8 cellular contexts compared by ENCODE assay signal in the genomic region with DNA sequence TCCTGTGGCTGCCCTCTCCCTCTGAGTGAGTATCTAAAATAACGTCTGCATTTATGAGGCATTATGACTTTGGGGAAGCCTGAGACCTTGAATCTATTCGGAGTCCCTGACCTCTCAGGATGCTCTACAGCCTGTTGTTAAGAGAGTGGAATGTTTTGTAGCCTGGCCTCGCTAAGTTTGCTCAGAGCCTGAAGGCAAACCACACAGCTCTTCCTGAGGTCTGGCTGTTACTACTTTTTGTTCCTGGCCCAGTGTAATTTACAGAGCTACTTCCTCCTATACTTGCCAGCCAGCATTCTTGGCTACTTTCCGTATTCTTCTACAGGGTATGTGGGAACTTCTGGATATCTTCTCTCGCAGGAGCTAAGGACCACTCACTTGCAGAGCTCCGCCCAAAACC. TPM values are rescaled to one million over a fixed set of nuclear protein-coding genes. Genes with fewer than 3 reads are reported as not detected.
DNase-seq lines count a peak whose midpoint lies in the region; ATAC-seq, FAIRE-seq and TF ChIP-seq lines count a peak whose summit lies in the region.
"Had no signal": no experiment of that assay in that cellular context is flagged by ENCODE, and none has a peak within 500 bp of the region (broad histone marks: within the 10 kb centered on the region; RNA-seq: fewer than 3 reads in every experiment).

No MANE protein-coding gene starts in this region.

- peak overlapping the region; percentile 14 for H3K27ac Mint-ChIP-seq in activated T-helper 17 cell treated with anti-CD3 and anti-CD28 coated beads, Interleukin-2, amount 50 U/mL, for 72 hours
- H3K27ac Mint-ChIP-seq in type B pancreatic cell (peak overlapping the region; percentile 93), T-cell (no peak overlapping the region)
- no peak overlapping the region for H3K27ac Mint-ChIP-seq in activated T-helper 1 cell treated with anti-CD3 and anti-CD28 coated beads, Interleukin-12 subunit alpha, Interleukin-12 subunit beta, Interleukin-2, Interleukin-4 antibody, amounts not matched to agents 30 ng/mL and 10 ng/mL and 1 ng/mL, durations not matched to agents 14 hours and 24 hours and 36 hours

- H3K4me3 ChIP-seq in Karpas-422 (ENCODE audit: low read length) (no peak overlapping the region), keratinocyte (ENCODE audit: control insufficient read depth in 2 of 3, extremely low read depth in 1 of 3, insufficient read depth in 2 of 3, low read depth in 1 of 3, low read length in 3 of 3) (no peak overlapping the region)

- H3K4me1 Mint-ChIP-seq in activated T-helper 17 cell treated with anti-CD3 and anti-CD28 coated beads, Interleukin-2, amount 50 U/mL, for 72 hours: peaks cover 9% of the 10 kb centered on the region
- H3K4me1 Mint-ChIP-seq in type B pancreatic cell (ENCODE audit: unreplicated experiment): peaks cover 17% of the 10 kb centered on the region
- H3K4me1 Mint-ChIP-seq in activated T-helper 1 cell treated with anti-CD3 and anti-CD28 coated beads, Interleukin-12 subunit alpha, Interleukin-12 subunit beta, Interleukin-2, Interleukin-4 antibody, amounts not matched to agents 30 ng/mL and 10 ng/mL and 1 ng/mL, durations not matched to agents 14 hours and 24 hours and 36 hours (ENCODE audit: low read depth): peaks cover 28% of the 10 kb centered on the region
- H3K4me1 Mint-ChIP-seq in T-cell: peaks cover 9 to 12% (median 11%) of the 10 kb centered on the region in 3 donors

- H3K9me3 ChIP-seq in Karpas-422 (ENCODE audit: low read length) (no peaks in the 10 kb centered on the region), keratinocyte (ENCODE audit: control insufficient read depth, low read depth, low read length) (no peaks in the 10 kb centered on the region)

- POLR2A ChIA-PET in T-cell (lab: Charles Lee): no interaction called here

- H3K4me3 Mint-ChIP-seq in activated T-helper 17 cell treated with anti-CD3 and anti-CD28 coated beads, Interleukin-2, amount 50 U/mL, for 72 hours: no peak overlapping the region
- H3K4me3 Mint-ChIP-seq in type B pancreatic cell (peak overlapping the region; percentile 38), T-cell (no peak overlapping the region)
- no peak overlapping the region for H3K4me3 Mint-ChIP-seq in activated T-helper 1 cell treated with anti-CD3 and anti-CD28 coated beads, Interleukin-12 subunit alpha, Interleukin-12 subunit beta, Interleukin-2, Interleukin-4 antibody, amounts not matched to agents 30 ng/mL and 10 ng/mL and 1 ng/mL, durations not matched to agents 14 hours and 24 hours and 36 hours

- DNase-seq in Karpas-422: no peak
- DNase-seq in keratinocyte (ENCODE audit: low read depth, low spot score): no peak
- DNase-seq in type B pancreatic cell (ENCODE audit: extremely low spot score, unreplicated experiment): no peak
- no peak for DNase-seq in activated T-helper 1 cell treated with anti-CD3 and anti-CD28 coated beads, Interleukin-12 subunit alpha, Interleukin-12 subunit beta, Interleukin-2, Interleukin-4 antibody, amounts not matched to agents 30 ng/mL and 10 ng/mL and 1 ng/mL, durations not matched to agents 14 hours and 24 hours and 36 hours (ENCODE audit: low spot score)
- no peak for DNase-seq in T-cell

- H3K9me3 Mint-ChIP-seq in activated T-helper 17 cell treated with anti-CD3 and anti-CD28 coated beads, Interleukin-2, amount 50 U/mL, for 72 hours: no peaks in the 10 kb centered on the region
- peaks cover 13% of the 10 kb centered on the region for H3K9me3 Mint-ChIP-seq in type B pancreatic cell
- peaks cover 4% of the 10 kb centered on the region for H3K9me3 Mint-ChIP-seq in activated T-helper 1 cell treated with anti-CD3 and anti-CD28 coated beads, Interleukin-12 subunit alpha, Interleukin-12 subunit beta, Interleukin-2, Interleukin-4 antibody, amounts not matched to agents 30 ng/mL and 10 ng/mL and 1 ng/mL, durations not matched to agents 14 hours and 24 hours and 36 hours
- peaks cover 0 to 5% (median 0%) of the 10 kb centered on the region in 3 donors for H3K9me3 Mint-ChIP-seq in T-cell

- H3K4me1 ChIP-seq in Karpas-422 (ENCODE audit: low read length) (peaks cover 10% of the 10 kb centered on the region), keratinocyte (ENCODE audit: control insufficient read depth, extremely low read depth, insufficient read depth, low read length) (peaks cover 18% of the 10 kb centered on the region)

- peak; percentile 94 for FAIRE-seq in keratinocyte (lab: Jason Lieb, UNC)
- FAIRE-seq: colon had no signal

- peaks cover 13% of the 10 kb centered on the region for H3K79me2 ChIP-seq in Karpas-422 (ENCODE audit: low read length)
- H3K79me2 ChIP-seq in keratinocyte (ENCODE audit: control insufficient read depth, insufficient read depth, low read length): peaks cover 11% of the 10 kb centered on the region

- H2AFZ ChIP-seq in Karpas-422 (ENCODE audit: low read length): no peak overlapping the region
- no peak overlapping the region for H2AFZ ChIP-seq in keratinocyte (ENCODE audit: control insufficient read depth, low read length)

- intact Hi-C loops in activated T-helper 1 cell treated with anti-CD3 and anti-CD28 coated beads, Interleukin-12 subunit alpha, Interleukin-12 subunit beta, Interleukin-2, Interleukin-4 antibody, amounts not matched to agents 30 ng/mL and 10 ng/mL and 1 ng/mL, durations not matched to agents 14 hours and 24 hours and 36 hours (cut with micrococcal nuclease): loop anchor here (5.0 kb wide), 1 partner anchor 667 kb away; a partner anchor contains a TSS

- no peaks in the 10 kb centered on the region for H3K36me3 ChIP-seq in Karpas-422 (ENCODE audit: insufficient read depth, low read length)
- H3K36me3 ChIP-seq in keratinocyte (ENCODE audit: control insufficient read depth in 2 of 2, extremely low read depth in 1 of 2, insufficient read depth in 2 of 2, low read length in 2 of 2): no peaks in the 10 kb centered on the region

- no peaks in the 10 kb centered on the region for H4K20me1 ChIP-seq in Karpas-422 (ENCODE audit: insufficient read depth, low read depth, low read length)
- no peaks in the 10 kb centered on the region for H4K20me1 ChIP-seq in keratinocyte (ENCODE audit: control insufficient read depth, extremely low read depth, insufficient read depth, low read length)

- no peaks in the 10 kb centered on the region for H3K9me1 ChIP-seq in keratinocyte (ENCODE audit: control insufficient read depth, extremely low read depth, insufficient read depth, low read length)

- dilution Hi-C loops in keratinocyte (cut with MboI; ENCODE audit: extremely low pct_ligation_motif_present, low sequenced_read_pairs): no loop called here

- H3K36me3 Mint-ChIP-seq in activated T-helper 17 cell treated with anti-CD3 and anti-CD28 coated beads, Interleukin-2, amount 50 U/mL, for 72 hours (ENCODE audit: low read depth): no peaks in the 10 kb centered on the region
- H3K36me3 Mint-ChIP-seq in type B pancreatic cell: peaks cover 4% of the 10 kb centered on the region
- peaks cover 4% of the 10 kb centered on the region for H3K36me3 Mint-ChIP-seq in activated T-helper 1 cell treated with anti-CD3 and anti-CD28 coated beads, Interleukin-12 subunit alpha, Interleukin-12 subunit beta, Interleukin-2, Interleukin-4 antibody, amounts not matched to agents 30 ng/mL and 10 ng/mL and 1 ng/mL, durations not matched to agents 14 hours and 24 hours and 36 hours (ENCODE audit: low read depth)
- no peaks in the 10 kb centered on the region for H3K36me3 Mint-ChIP-seq in T-cell

- H3K27me3 ChIP-seq in Karpas-422 (ENCODE audit: low read length) (no peaks in the 10 kb centered on the region), keratinocyte (ENCODE audit: control insufficient read depth, extremely low read depth, insufficient read depth, low read length) (no peaks in the 10 kb centered on the region)

- peaks cover 14% of the 10 kb centered on the region for H3K27me3 Mint-ChIP-seq in activated T-helper 17 cell treated with anti-CD3 and anti-CD28 coated beads, Interleukin-2, amount 50 U/mL, for 72 hours
- H3K27me3 Mint-ChIP-seq in type B pancreatic cell (no peaks in the 10 kb centered on the region), T-cell (peaks cover 16% of the 10 kb centered on the region in 2 donors)
- H3K27me3 Mint-ChIP-seq in activated T-helper 1 cell treated with anti-CD3 and anti-CD28 coated beads, Interleukin-12 subunit alpha, Interleukin-12 subunit beta, Interleukin-2, Interleukin-4 antibody, amounts not matched to agents 30 ng/mL and 10 ng/mL and 1 ng/mL, durations not matched to agents 14 hours and 24 hours and 36 hours (ENCODE audit: insufficient read depth): peaks cover 4% of the 10 kb centered on the region

- TF ChIP-seq CTCF in keratinocyte (optimal IDR thresholded peaks at IDR 0.05 in 1 of 3, IDR thresholded peaks at IDR 0.05 in 1 of 3, conservative IDR thresholded peaks at IDR 0.05 in 1 of 3; ENCODE audit: extremely low read depth in 1 of 3, insufficient read depth in 2 of 3, low read length in 3 of 3) (no peak), type B pancreatic cell (conservative IDR thresholded peaks at IDR 0.05) (no peak)

- H3K27ac ChIP-seq in Karpas-422 (ENCODE audit: low read length) (no peak overlapping the region), keratinocyte (ENCODE audit: control insufficient read depth, insufficient read depth, low read length) (no peak overlapping the region)

- H3K4me2 ChIP-seq in Karpas-422 (ENCODE audit: low read depth, low read length, poor library complexity, severe bottlenecking) (no peak overlapping the region), keratinocyte (ENCODE audit: control insufficient read depth, extremely low read depth, insufficient read depth, low read depth, low read length) (peak overlapping the region; percentile 39)

- peak overlapping the region; percentile 3; the same call in 1 of the 2 replicates for H3K9ac ChIP-seq in Karpas-422 (ENCODE audit: low read length)
- H3K9ac ChIP-seq in keratinocyte (ENCODE audit: control insufficient read depth, extremely low read depth, insufficient read depth, low read length): no peak overlapping the region

- ATAC-seq in activated T-helper 17 cell treated with anti-CD3 and anti-CD28 coated beads, Interleukin-2, amount 50 U/mL, for 72 hours (replicated peaks): no peak
- ATAC-seq in GM21360 (IDR thresholded peaks at IDR 0.05; ENCODE audit: unreplicated experiment) (no peak), T-cell (replicated peaks in 1 of 4) (no peak)

- CTCF ChIA-PET in T-cell (lab: Charles Lee): interaction anchor here in 1 of 2 donors (0.6 kb wide), 1 partner anchor 1764 kb away, joined by 7 read pairs; no protein-coding TSS in a partner anchor

- no peaks in the 10 kb centered on the region for H3K9me2 ChIP-seq in Karpas-422 (replicated peaks; ENCODE audit: insufficient read depth, low read length)

RNA-seq across cellular contexts. Expression of a gene that starts 3.6 kb away (rescaled TPM):
- total RNA-seq in Karpas-422 (2014; rRNA removed; shearing (Covaris generic); ENCODE audit: low replicate concordance): 45.7 and 46.3 TPM in 2 replicates
- 10 to 100 TPM; 21.4 to 29.3 TPM for total RNA-seq in activated T-helper 17 cell treated with anti-CD3 and anti-CD28 coated beads, Interleukin-2, amount 50 U/mL, for 72 hours
- polyA plus RNA-seq in keratinocyte: 17.6 to 24.8 TPM (median 22.9 TPM) in 3 replicates
- polyA plus RNA-seq in keratinocyte (2011; ENCODE audit: low read depth): 7.0 TPM
- polyA plus RNA-seq in keratinocyte (2011; cell fraction: cytosol; rRNA removed): 12.3 and 21.8 TPM in 2 replicates
- 26.0 and 28.3 TPM in 2 replicates for polyA plus RNA-seq in keratinocyte (2011; cell fraction: nucleus; rRNA removed)
- 9.0 and 19.2 TPM in 2 replicates for polyA plus RNA-seq in keratinocyte (2012; ENCODE audit: low replicate concordance)
- 8.0 to 52.5 TPM (median 29.1 TPM) in 3 replicates for polyA minus RNA-seq in keratinocyte
- polyA minus RNA-seq in keratinocyte (2011; cell fraction: cytosol; rRNA and poly(A)+ RNA removed): 27.0 TPM
- 30.9 and 56.2 TPM in 2 replicates for polyA minus RNA-seq in keratinocyte (2011; cell fraction: nucleus; rRNA and poly(A)+ RNA removed)
- total RNA-seq in type B pancreatic cell (ENCODE audit: low replicate concordance) (58.3 and 85.4 TPM in 2 replicates), T-cell (10 to 100 TPM; 28.7 to 41.7 (median 38.5) TPM)
- total RNA-seq in activated T-helper 1 cell treated with anti-CD3 and anti-CD28 coated beads, Interleukin-12 subunit alpha, Interleukin-12 subunit beta, Interleukin-2, Interleukin-4 antibody, amounts not matched to agents 30 ng/mL and 10 ng/mL and 1 ng/mL, durations not matched to agents 14 hours and 24 hours and 36 hours: 25.1 and 33.0 TPM in 2 replicates

Comparison
In these comparisons a context has a peak if more than half of its experiments do, and no peak if none do; other contexts are left out.
1. H3K27ac Mint-ChIP-seq: peak in activated T-helper 17 cell treated with anti-CD3 and anti-CD28 coated beads, Interleukin-2, amount 50 U/mL, for 72 hours (single experiment) and type B pancreatic cell (single experiment); none in activated T-helper 1 cell treated with anti-CD3 and anti-CD28 coated beads, Interleukin-12 subunit alpha, Interleukin-12 subunit beta, Interleukin-2, Interleukin-4 antibody, amounts not matched to agents 30 ng/mL and 10 ng/mL and 1 ng/mL, durations not matched to agents 14 hours and 24 hours and 36 hours (single experiment) and T-cell (0 of 2).